In the genomic region with DNA sequence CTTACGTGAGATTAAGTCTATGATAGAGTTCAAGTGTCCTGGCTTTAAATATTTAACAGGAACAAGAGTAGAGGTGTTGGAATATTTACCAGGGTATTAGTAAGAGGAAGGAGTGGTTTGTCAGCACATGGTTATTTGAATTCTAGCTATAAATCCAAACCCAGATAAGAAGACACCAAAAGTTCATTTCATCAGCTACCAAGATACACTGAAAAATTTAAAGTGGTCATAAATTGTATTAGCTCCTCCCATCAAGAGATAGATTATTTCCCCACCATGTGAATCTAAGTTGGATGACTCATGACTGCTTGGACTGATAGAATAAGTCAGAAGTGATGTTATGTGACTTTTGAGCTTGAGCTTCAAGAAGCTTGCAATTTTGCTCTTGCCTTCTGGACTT, we compare ENCODE assay signal across 18 cellular contexts.
DNase-seq lines count a peak whose midpoint lies in the region; ATAC-seq, FAIRE-seq and TF ChIP-seq lines count a peak whose summit lies in the region.
"Had no signal": no experiment of that assay in that cellular context is flagged by ENCODE, and none has a peak within 500 bp of the region (broad histone marks: within the 10 kb centered on the region; RNA-seq: fewer than 3 reads in every experiment).

No MANE protein-coding gene starts in this region.

- H3K27ac ChIP-seq in astrocyte (ENCODE audit: low read depth, low read length) (no peak overlapping the region), coronary artery (no peak overlapping the region)
- H3K27ac ChIP-seq: dorsolateral prefrontal cortex had no signal

- H3K4me3 ChIP-seq in astrocyte (ENCODE audit: insufficient read depth, low read depth, low read length) (no peak overlapping the region), fibroblast of villous mesenchyme (ENCODE audit: low read depth, low read length) (no peak overlapping the region), coronary artery (no peak overlapping the region)
- H3K4me3 ChIP-seq: adrenal gland, dorsolateral prefrontal cortex had no signal

- no peaks in the 10 kb centered on the region for H3K27me3 ChIP-seq in astrocyte (ENCODE audit: insufficient read depth, low read length)
- H3K27me3 ChIP-seq: adrenal gland, dorsolateral prefrontal cortex had no signal

- H3K27ac Mint-ChIP-seq in astrocyte (ENCODE audit: unreplicated experiment), result peak overlapping the region; percentile 51
- H3K27ac Mint-ChIP-seq: activated T-cell treated with anti-CD3 and anti-CD28 coated beads, Interleukin-2, amount 50 U/mL, for 72 hours; natural killer cell treated with Interleukin-12 subunit alpha and Interleukin-12 subunit beta and Interleukin-15 and Interleukin-18, amount 100 ng/mL, for 72 hours; stimulated activated naive CD8-positive, alpha-beta T cell treated with anti-CD3 and anti-CD28 coated beads, Interleukin-15, amount 100 ng/mL, for 72 hours had no signal

- no peak overlapping the region for H3K4me3 Mint-ChIP-seq in astrocyte (ENCODE audit: unreplicated experiment)
- H3K4me3 Mint-ChIP-seq: activated T-cell treated with anti-CD3 and anti-CD28 coated beads, Interleukin-2, amount 50 U/mL, for 72 hours; CD14-positive monocyte; natural killer cell treated with Interleukin-12 subunit alpha and Interleukin-12 subunit beta and Interleukin-15 and Interleukin-18, amount 100 ng/mL, for 72 hours; stimulated activated naive CD8-positive, alpha-beta T cell treated with anti-CD3 and anti-CD28 coated beads, Interleukin-15, amount 100 ng/mL, for 72 hours had no signal

- H3K9me3 ChIP-seq in astrocyte (ENCODE audit: insufficient read depth, low read depth, low read length), result no peaks in the 10 kb centered on the region
- H3K9me3 ChIP-seq: adrenal gland had no signal

- ATAC-seq in left colon, result no peak
- ATAC-seq in GM21447 (IDR thresholded peaks at IDR 0.05; ENCODE audit: unreplicated experiment), result no peak
- ATAC-seq: activated T-cell treated with anti-CD3 and anti-CD28 coated beads, Interleukin-2, amount 50 U/mL, for 72 hours; left ventricle myocardium superior; natural killer cell treated with Interleukin-12 subunit alpha and Interleukin-12 subunit beta and Interleukin-15 and Interleukin-18, amount 100 ng/mL, for 72 hours; stimulated activated naive CD8-positive, alpha-beta T cell treated with anti-CD3 and anti-CD28 coated beads, Interleukin-15, amount 100 ng/mL, for 72 hours had no signal

- H3K36me3 Mint-ChIP-seq in astrocyte (ENCODE audit: low read depth, unreplicated experiment), result no peaks in the 10 kb centered on the region
- H3K36me3 Mint-ChIP-seq: CD14-positive monocyte; natural killer cell treated with Interleukin-12 subunit alpha and Interleukin-12 subunit beta and Interleukin-15 and Interleukin-18, amount 100 ng/mL, for 72 hours had no signal

- H3K79me2 ChIP-seq in astrocyte (ENCODE audit: insufficient read depth, low read length), result no peaks in the 10 kb centered on the region

- no peak overlapping the region for H3K9ac ChIP-seq in astrocyte (ENCODE audit: low read length)

- no peak for TF ChIP-seq CTCF in astrocyte (IDR thresholded peaks at IDR 0.05; ENCODE audit: insufficient read depth, low read depth, low read length)
- TF ChIP-seq CTCF in fibroblast of villous mesenchyme (IDR thresholded peaks at IDR 0.05; ENCODE audit: insufficient read depth, low read depth, low read length), result no peak
- no peak for TF ChIP-seq CTCF in coronary artery (IDR thresholded peaks at IDR 0.05)

- intact Hi-C loops in left colon (cut with DNase I, micrococcal nuclease), result loop anchor here in 1 of 2 donors (5.0 kb wide), 1 partner anchor 191 kb away; no protein-coding TSS in a partner anchor

- H3K4me1 Mint-ChIP-seq in astrocyte (ENCODE audit: low read depth, unreplicated experiment), result peaks cover 40% of the 10 kb centered on the region

- no peak overlapping the region for H3K4me2 ChIP-seq in astrocyte (ENCODE audit: low read length)

- peak; percentile 82 for FAIRE-seq in astrocyte (lab: Jason Lieb, UNC)

- no peaks in the 10 kb centered on the region for H3K36me3 ChIP-seq in astrocyte (ENCODE audit: insufficient read depth, low read length)
- H3K36me3 ChIP-seq: adrenal gland had no signal

- DNase-seq in HS-5 (ENCODE audit: low read depth), result peak; percentile 41
- peak; percentile 77 for DNase-seq in astrocyte (ENCODE audit: low read depth)
- peak; percentile 84 for DNase-seq in fibroblast of villous mesenchyme (ENCODE audit: low read depth)
- peak; percentile 85 for DNase-seq in renal cortical epithelial cell (ENCODE audit: low read depth)
- DNase-seq in left colon, result no peak
- DNase-seq in anterior cingulate cortex (lab: John Stamatoyannopoulos, UW), result no peak
- DNase-seq in coronary artery (ENCODE audit: low spot score), result no peak
- DNase-seq: activated T-cell treated with anti-CD3 and anti-CD28 coated beads, Interleukin-2, amount 50 U/mL, for 72 hours; adrenal gland; dorsolateral prefrontal cortex; KG1; left ventricle myocardium superior; NCI-H524 treated with DMSO at 0.1 percent for 48 hours; stimulated activated naive CD8-positive, alpha-beta T cell treated with anti-CD3 and anti-CD28 coated beads, Interleukin-15, amount 100 ng/mL, for 72 hours; T-helper 1 cell had no signal

- H4K20me1 ChIP-seq in astrocyte (ENCODE audit: insufficient read depth, low read length), result no peaks in the 10 kb centered on the region

- H3K9me3 Mint-ChIP-seq in astrocyte (ENCODE audit: unreplicated experiment), result no peaks in the 10 kb centered on the region
- H3K9me3 Mint-ChIP-seq: activated T-cell treated with anti-CD3 and anti-CD28 coated beads, Interleukin-2, amount 50 U/mL, for 72 hours; CD14-positive monocyte; natural killer cell treated with Interleukin-12 subunit alpha and Interleukin-12 subunit beta and Interleukin-15 and Interleukin-18, amount 100 ng/mL, for 72 hours; stimulated activated naive CD8-positive, alpha-beta T cell treated with anti-CD3 and anti-CD28 coated beads, Interleukin-15, amount 100 ng/mL, for 72 hours had no signal

- H3K4me1 ChIP-seq in astrocyte (ENCODE audit: insufficient read depth, low read length), result peaks cover 31% of the 10 kb centered on the region
- H3K4me1 ChIP-seq: adrenal gland had no signal

- H3K27me3 Mint-ChIP-seq in astrocyte (ENCODE audit: low read depth, unreplicated experiment), result no peaks in the 10 kb centered on the region

- H2AFZ ChIP-seq in astrocyte (ENCODE audit: low read depth, low read length), result no peak overlapping the region

Comparison
In these comparisons a context has a peak if more than half of its experiments do, and no peak if none do; other contexts are left out.
1. DNase-seq: peak in HS-5 (single experiment), astrocyte (single experiment), fibroblast of villous mesenchyme (single experiment) and renal cortical epithelial cell (single experiment); none in left colon (0 of 2), anterior cingulate cortex (0 of 58) and coronary artery (single experiment).